In genomic region chr11:93198221-93198650, GRCh38 we compare ENCODE assay signal across 8 cellular contexts. TPM values are rescaled to one million over a fixed set of nuclear protein-coding genes. Genes with fewer than 3 reads are reported as not detected.
A peak's percentile ranks its signal among the peaks of the same experiment; 100 is the strongest.
DNase-seq lines count a peak whose midpoint lies in the region; TF ChIP-seq lines count a peak whose summit lies in the region.

No MANE protein-coding gene starts in this region.

- peak overlapping the region; percentile 93 to 96 for H3K27ac ChIP-seq in prostate gland

- no peaks in the 10 kb centered on the region for H3K27me3 ChIP-seq in prostate gland (replicated peaks; ENCODE audit: insufficient read depth)

- no peaks in the 10 kb centered on the region for H3K9me3 ChIP-seq in prostate gland

- peak overlapping the region; percentile 91 for H3K4me3 Mint-ChIP-seq in activated naive CD4-positive, alpha-beta T cell treated with anti-CD3 and anti-CD28 coated beads, Interleukin-2, amount 10 ng/mL, durations not matched to agents 7 days and 5 days

- H3K36me3 Mint-ChIP-seq in activated naive CD4-positive, alpha-beta T cell treated with anti-CD3 and anti-CD28 coated beads, Interleukin-2, amount 10 ng/mL, durations not matched to agents 7 days and 5 days: no peaks in the 10 kb centered on the region

- H3K36me3 ChIP-seq in prostate gland: no peaks in the 10 kb centered on the region

- H3K4me1 ChIP-seq in prostate gland (replicated peaks): no peaks in the 10 kb centered on the region

- H3K4me1 Mint-ChIP-seq in activated naive CD4-positive, alpha-beta T cell treated with anti-CD3 and anti-CD28 coated beads, Interleukin-2, amount 10 ng/mL, durations not matched to agents 7 days and 5 days: peaks cover 19% of the 10 kb centered on the region

- no peak for TF ChIP-seq CTCF in prostate gland (IDR thresholded peaks at IDR 0.05)

- no peak for TF ChIP-seq POLR2A in prostate gland (IDR thresholded peaks at IDR 0.05)

- peaks cover 7% of the 10 kb centered on the region for H3K27me3 Mint-ChIP-seq in activated naive CD4-positive, alpha-beta T cell treated with anti-CD3 and anti-CD28 coated beads, Interleukin-2, amount 10 ng/mL, durations not matched to agents 7 days and 5 days

- no peak for DNase-seq in activated naive CD4-positive, alpha-beta T cell treated with anti-CD3 and anti-CD28 coated beads, Interleukin-2, amount 10 ng/mL, durations not matched to agents 7 days and 5 days
- no peak for DNase-seq in activated naive CD4-positive, alpha-beta T cell (lab: John Stamatoyannopoulos, UW)
- DNase-seq in SW480 (ENCODE audit: low spot score) (peak; percentile 23), fibroblast of peridontal ligament (ENCODE audit: extremely low read depth) (peak; percentile 49), prostate gland (ENCODE audit: low spot score) (no peak), cortex of kidney (lab: John Stamatoyannopoulos, UW) (no peak), COLO829 (ENCODE audit: low spot score) (no peak), NCI-H1436 (lab: John Stamatoyannopoulos, UW) (no peak)

- WGBS in prostate gland: under 1% methylated on average over 9 of the region's 9 CpGs

- no peaks in the 10 kb centered on the region for H3K9me3 Mint-ChIP-seq in activated naive CD4-positive, alpha-beta T cell treated with anti-CD3 and anti-CD28 coated beads, Interleukin-2, amount 10 ng/mL, durations not matched to agents 7 days and 5 days

- intact Hi-C loops in prostate gland (cut with DNase I): no loop called here

- CTCF ChIA-PET in activated naive CD4-positive, alpha-beta T cell treated with anti-CD3 and anti-CD28 coated beads, Interleukin-2, amount 10 ng/mL, durations not matched to agents 7 days and 5 days (lab: Charles Lee): no interaction called here

- H3K27ac Mint-ChIP-seq in activated naive CD4-positive, alpha-beta T cell treated with anti-CD3 and anti-CD28 coated beads, Interleukin-2, amount 10 ng/mL, durations not matched to agents 7 days and 5 days: peak overlapping the region; percentile 95

- H3K4me3 ChIP-seq in prostate gland: peak overlapping the region; percentile 78 to 81

RNA-seq across cellular contexts. Expression of gene SLC36A4, which starts 0.4 kb away (rescaled TPM):
- 10 to 100 TPM in 1 of 2 donors, 1 to 10 TPM in 1; 6.3 to 15.5 TPM for total RNA-seq in prostate gland

Comparison
In these comparisons a context has a peak if more than half of its experiments do, and no peak if none do; other contexts are left out.
1. DNase-seq: peak in SW480 (single experiment) and fibroblast of peridontal ligament (single experiment); none in activated naive CD4-positive, alpha-beta T cell treated with anti-CD3 and anti-CD28 coated beads, Interleukin-2, amount 10 ng/mL, durations not matched to agents 7 days and 5 days (single experiment), activated naive CD4-positive, alpha-beta T cell (0 of 4), prostate gland (single experiment), cortex of kidney (single experiment), COLO829 (single experiment) and NCI-H1436 (single experiment).